Comparison of ENCODE assay signal across 29 cellular contexts in genomic region chr5:62954578-62954977, GRCh38.
DNase-seq lines count a peak whose midpoint lies in the region; ATAC-seq and TF ChIP-seq lines count a peak whose summit lies in the region.
"Had no signal": no experiment of that assay in that cellular context is flagged by ENCODE, and none has a peak within 500 bp of the region (broad histone marks: within the 10 kb centered on the region; RNA-seq: fewer than 3 reads in every experiment).

No MANE protein-coding gene starts in this region.

- no peak overlapping the region for H3K27ac ChIP-seq in right cardiac atrium (ENCODE audit: low read length)
- no peak overlapping the region for H3K27ac ChIP-seq in left ventricle myocardium inferior (replicated peaks)
- H3K27ac ChIP-seq: 22Rv1; A549; BLaER1; BLaER1 treated with 17β-estradiol and CSF1 and Interleukin-3, amounts not matched to agents 10 nM and 100 nM; C4-2B had no signal

- DNase-seq in right cardiac atrium (no peak), left ventricle myocardium inferior (no peak), fibroblast of pulmonary artery (ENCODE audit: low read depth) (peak; percentile 18)
- no peak for DNase-seq in stimulated activated CD8-positive, alpha-beta memory T cell treated with anti-CD3 and anti-CD28 coated beads, Interleukin-4, amount 100 ng/mL, for 48 hours
- DNase-seq: 8988T; ACHN; AML-193; BE2C; C1 segment of cervical spinal cord; Caco-2; Calu3; CD4-positive, alpha-beta memory T cell; CD4-positive, alpha-beta T cell; CD4-positive, CD25-positive, alpha-beta regulatory T cell; CD8-positive, alpha-beta memory T cell; CD8-positive, alpha-beta T cell; COR-L47; DMS 273 treated with DMSO at 0.1 percent for 48 hours; DMS153; DMS53; DMS79; DMS79 treated with DMSO at 0.1 percent for 48 hours; DND-41; EL had no signal

- H3K4me3 ChIP-seq in right cardiac atrium (ENCODE audit: low read length) (no peak overlapping the region), left ventricle myocardium inferior (no peak overlapping the region), fibroblast of pulmonary artery (replicated peaks; ENCODE audit: low read depth, low read length) (no peak overlapping the region)
- H3K4me3 ChIP-seq: A549; BLaER1; BLaER1 treated with 17β-estradiol and CSF1 and Interleukin-3, amounts not matched to agents 10 nM and 100 nM had no signal

- H3K27me3 ChIP-seq in right cardiac atrium (ENCODE audit: control insufficient read depth, insufficient read depth) (no peaks in the 10 kb centered on the region), left ventricle myocardium inferior (ENCODE audit: low read depth) (no peaks in the 10 kb centered on the region)
- H3K27me3 ChIP-seq: BE2C; BLaER1; BLaER1 treated with 17β-estradiol and CSF1 and Interleukin-3, amounts not matched to agents 10 nM and 100 nM had no signal

- no peaks in the 10 kb centered on the region for H3K36me3 ChIP-seq in left ventricle myocardium inferior
- H3K36me3 ChIP-seq: BE2C; BLaER1; BLaER1 treated with 17β-estradiol and CSF1 and Interleukin-3, amounts not matched to agents 10 nM and 100 nM had no signal

- ATAC-seq in right cardiac atrium, result peak; percentile 34 to 61
- ATAC-seq: A549; CD8-positive, alpha-beta T cell had no signal

- intact Hi-C loops in right cardiac atrium (cut with DNase I) (no loop called here), left ventricle myocardium inferior (cut with micrococcal nuclease) (no loop called here)

- TF ChIP-seq CTCF in left ventricle myocardium inferior (IDR thresholded peaks at IDR 0.05; ENCODE audit: borderline replicate concordance), result no peak
- TF ChIP-seq CTCF in fibroblast of pulmonary artery (IDR thresholded peaks at IDR 0.05; ENCODE audit: low read length, missing control alignments), result no peak

- 92% methylated on average over 2 of the region's 2 CpGs for WGBS in right cardiac atrium

- H3K4me1 ChIP-seq in right cardiac atrium (ENCODE audit: control insufficient read depth, insufficient read depth, low read length), result no peaks in the 10 kb centered on the region
- no peaks in the 10 kb centered on the region for H3K4me1 ChIP-seq in left ventricle myocardium inferior
- H3K4me1 ChIP-seq: A549; BE2C; BLaER1; BLaER1 treated with 17β-estradiol and CSF1 and Interleukin-3, amounts not matched to agents 10 nM and 100 nM; Caco-2 had no signal

- no peaks in the 10 kb centered on the region for H3K9me3 ChIP-seq in right cardiac atrium (ENCODE audit: control insufficient read depth, low read length)
- H3K9me3 ChIP-seq in left ventricle myocardium inferior (replicated peaks), result no peaks in the 10 kb centered on the region
- H3K9me3 ChIP-seq: A549; BE2C; BLaER1; BLaER1 treated with 17β-estradiol and CSF1 and Interleukin-3, amounts not matched to agents 10 nM and 100 nM had no signal
